In the genomic region with DNA sequence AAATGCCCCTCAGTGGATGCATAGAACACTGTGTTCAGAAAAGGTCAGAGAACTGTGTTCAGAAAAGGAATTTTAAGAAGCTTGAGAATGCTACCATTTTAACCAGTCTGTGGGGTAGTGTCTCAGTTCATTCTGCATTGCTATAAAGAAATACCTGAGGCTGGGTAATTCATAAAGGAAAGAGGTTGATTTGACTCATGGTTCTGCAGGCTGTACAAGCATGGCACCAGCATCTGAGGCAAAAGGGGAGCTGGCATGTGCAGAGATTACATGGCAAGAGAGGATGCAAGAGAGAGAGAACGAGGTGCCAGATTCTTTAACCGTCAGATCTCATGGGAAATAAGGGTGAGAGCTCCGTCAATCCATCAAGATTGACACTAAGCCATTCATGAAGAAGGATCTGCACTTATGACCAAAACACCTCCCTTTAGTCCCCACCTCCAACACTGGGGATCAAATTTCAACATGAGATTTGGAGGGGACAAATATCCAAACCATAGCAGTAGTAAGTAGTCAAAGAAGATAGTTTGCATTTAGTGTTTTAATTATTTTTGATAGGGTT, we compare ENCODE assay signal across 20 cellular contexts.
DNase-seq lines count a peak whose midpoint lies in the region; ATAC-seq and TF ChIP-seq lines count a peak whose summit lies in the region.
"Had no signal": no experiment of that assay in that cellular context is flagged by ENCODE, and none has a peak within 500 bp of the region (broad histone marks: within the 10 kb centered on the region; RNA-seq: fewer than 3 reads in every experiment).

No MANE protein-coding gene starts in this region.

- H3K4me3 Mint-ChIP-seq in naive thymus-derived CD4-positive, alpha-beta T cell: peak overlapping the region in 3 of 10 donors; percentile 44 to 78 (median 51)
- H3K4me3 Mint-ChIP-seq: activated T-cell treated with anti-CD3 and anti-CD28 coated beads, Interleukin-2, amount 50 U/mL, for 24 hours had no signal

- no peak for TF ChIP-seq POLR2A in uterus (IDR thresholded peaks at IDR 0.05)

- H3K27me3 Mint-ChIP-seq in naive thymus-derived CD4-positive, alpha-beta T cell: peaks cover 0 to 2% (median 0%) of the 10 kb centered on the region in 5 donors
- H3K27me3 Mint-ChIP-seq: activated T-cell treated with anti-CD3 and anti-CD28 coated beads, Interleukin-2, amount 50 U/mL, for 24 hours had no signal

- TF ChIP-seq CTCF in RWPE2 (IDR thresholded peaks at IDR 0.05; ENCODE audit: poor library complexity, severe bottlenecking): no peak
- TF ChIP-seq CTCF in uterus (IDR thresholded peaks at IDR 0.05): no peak

- H3K27ac ChIP-seq in RWPE2 (ENCODE audit: poor library complexity, severe bottlenecking): peak overlapping the region; percentile 51
- H3K27ac ChIP-seq in naive thymus-derived CD4-positive, alpha-beta T cell (ENCODE audit: low read depth, low read length): peak overlapping the region; percentile 53
- peak overlapping the region; percentile 72 to 75 for H3K27ac ChIP-seq in uterus
- H3K27ac ChIP-seq: 22Rv1, C4-2B, gastrocnemius medialis, ovary had no signal

- H3K4me1 ChIP-seq in RWPE2 (ENCODE audit: insufficient read depth, poor library complexity, severe bottlenecking) (peaks cover 33% of the 10 kb centered on the region), uterus (peaks cover 8 to 19% of the 10 kb centered on the region in 2 donors)
- peaks cover 32 to 37% of the 10 kb centered on the region in 2 donors for H3K4me1 ChIP-seq in naive thymus-derived CD4-positive, alpha-beta T cell (ENCODE audit: control insufficient read depth in 2 of 2, insufficient read depth in 2 of 2, low read length in 2 of 2)
- H3K4me1 ChIP-seq: gastrocnemius medialis had no signal

- POLR2A ChIA-PET in naive thymus-derived CD4-positive, alpha-beta T cell (lab: Charles Lee): interaction anchor here (0.6 to 2.6 kb wide), 5 partner anchors 10 to 439 kb away, joined by 3 to 8 read pairs (median 3); a partner anchor contains a TSS

- peak overlapping the region in 6 of 9 donors; percentile 29 to 96 (median 80) for H3K27ac Mint-ChIP-seq in naive thymus-derived CD4-positive, alpha-beta T cell
- H3K27ac Mint-ChIP-seq: activated T-cell treated with anti-CD3 and anti-CD28 coated beads, Interleukin-2, amount 50 U/mL, for 24 hours had no signal

- peaks cover 0 to 7% (median 0%) of the 10 kb centered on the region in 11 donors for H3K9me3 Mint-ChIP-seq in naive thymus-derived CD4-positive, alpha-beta T cell

- H3K4me3 ChIP-seq in RWPE2 (ENCODE audit: severe bottlenecking) (no peak overlapping the region), uterus (no peak overlapping the region)
- H3K4me3 ChIP-seq in naive thymus-derived CD4-positive, alpha-beta T cell (ENCODE audit: low read length): no peak overlapping the region
- H3K4me3 ChIP-seq: body of pancreas, gastrocnemius medialis, ovary, tibial artery had no signal

- intact Hi-C loops in naive thymus-derived CD4-positive, alpha-beta T cell (cut with micrococcal nuclease): loop anchor here in 1 of 2 donors (5.0 kb wide), 1 partner anchor 67 kb away; no protein-coding TSS in a partner anchor
- intact Hi-C loops in uterus (cut with DNase I; ENCODE audit: low total_unique reads): no loop called here

- peaks cover 0 to 20% (median 0%) of the 10 kb centered on the region in 5 donors for H3K36me3 Mint-ChIP-seq in naive thymus-derived CD4-positive, alpha-beta T cell

- CTCF ChIA-PET in naive thymus-derived CD4-positive, alpha-beta T cell (lab: Charles Lee): no interaction called here

- H3K36me3 ChIP-seq in RWPE2 (ENCODE audit: low read depth) (no peaks in the 10 kb centered on the region), uterus (no peaks in the 10 kb centered on the region)
- H3K36me3 ChIP-seq in naive thymus-derived CD4-positive, alpha-beta T cell (ENCODE audit: control insufficient read depth in 2 of 3, insufficient read depth in 3 of 3, low read length in 3 of 3): no peaks in the 10 kb centered on the region
- H3K36me3 ChIP-seq: gastrocnemius medialis, ovary, tibial artery had no signal

- ATAC-seq in RWPE2 (ENCODE audit: low read depth) (no peak), GM21619 (IDR thresholded peaks at IDR 0.05; ENCODE audit: unreplicated experiment) (no peak), HG03159 (IDR thresholded peaks at IDR 0.05; ENCODE audit: unreplicated experiment) (no peak)
- ATAC-seq in naive thymus-derived CD4-positive, alpha-beta T cell: no peak
- ATAC-seq: body of pancreas, gastrocnemius medialis had no signal

- H3K9me3 ChIP-seq in RWPE2 (ENCODE audit: severe bottlenecking): no peaks in the 10 kb centered on the region
- H3K9me3 ChIP-seq in naive thymus-derived CD4-positive, alpha-beta T cell (ENCODE audit: control insufficient read depth in 2 of 3, low read length in 3 of 3): no peaks in the 10 kb centered on the region
- no peaks in the 10 kb centered on the region for H3K9me3 ChIP-seq in uterus
- H3K9me3 ChIP-seq: body of pancreas, gastrocnemius medialis, ovary, tibial artery had no signal

- DNase-seq in NCI-H1436 (lab: John Stamatoyannopoulos, UW) (peak; percentile 36), NCI-H1436 treated with DMSO at 0.1 percent for 48 hours (lab: John Stamatoyannopoulos, UW) (no peak), RWPE2 (ENCODE audit: low spot score) (no peak), uterus (no peak), NCI-H1105 treated with DMSO at 0.1 percent for 48 hours (lab: John Stamatoyannopoulos, UW) (no peak)
- no peak for DNase-seq in naive thymus-derived CD4-positive, alpha-beta T cell
- DNase-seq: activated CD4-positive, alpha-beta T cell treated with anti-CD3 and anti-CD28 coated beads, Interleukin-2, amount 50 U/mL, for 1 hour; activated naive CD4-positive, alpha-beta T cell treated with anti-CD3 and anti-CD28 coated beads, Interleukin-2, amount 50 U/mL, for 16 hours; activated T-cell treated with anti-CD3 and anti-CD28 coated beads, Interleukin-2, amount 50 U/mL, for 24 hours; body of pancreas; dermis blood vessel endothelial cell; gastrocnemius medialis; NCI-H2029 treated with DMSO at 0.1 percent for 48 hours; NCI-H526; ovary; tibial artery had no signal

- H3K27me3 ChIP-seq in RWPE2 (ENCODE audit: insufficient read depth, poor library complexity, severe bottlenecking): no peaks in the 10 kb centered on the region
- no peaks in the 10 kb centered on the region for H3K27me3 ChIP-seq in naive thymus-derived CD4-positive, alpha-beta T cell (ENCODE audit: control insufficient read depth in 2 of 2, insufficient read depth in 2 of 2, low read length in 2 of 2)
- H3K27me3 ChIP-seq in uterus: no peaks in the 10 kb centered on the region
- H3K27me3 ChIP-seq: body of pancreas, gastrocnemius medialis, ovary, tibial artery had no signal

- H3K4me1 Mint-ChIP-seq in naive thymus-derived CD4-positive, alpha-beta T cell: peaks cover 45 to 88% (median 60%) of the 10 kb centered on the region in 7 donors
